Comparison of ENCODE assay signal across 21 cellular contexts in genomic region chr19:35615036-35615435, GRCh38. TPM values are rescaled to one million over a fixed set of nuclear protein-coding genes. Genes with fewer than 3 reads are reported as not detected.
DNase-seq lines count a peak whose midpoint lies in the region; ATAC-seq and TF ChIP-seq lines count a peak whose summit lies in the region.
"Had no signal": no experiment of that assay in that cellular context is flagged by ENCODE, and none has a peak within 500 bp of the region (broad histone marks: within the 10 kb centered on the region; RNA-seq: fewer than 3 reads in every experiment).

No MANE protein-coding gene starts in this region.

- no peaks in the 10 kb centered on the region for H3K27me3 Mint-ChIP-seq in CD4-positive, CD25-positive, alpha-beta regulatory T cell
- H3K27me3 Mint-ChIP-seq in CD4-positive, alpha-beta T cell: no peaks in the 10 kb centered on the region
- H3K27me3 Mint-ChIP-seq in nephron (ENCODE audit: low read depth): no peaks in the 10 kb centered on the region
- H3K27me3 Mint-ChIP-seq: CD8-positive, alpha-beta memory T cell had no signal

- H4K20me1 ChIP-seq in smooth muscle cell (ENCODE audit: low read depth): no peaks in the 10 kb centered on the region

- H3K79me2 ChIP-seq in smooth muscle cell (ENCODE audit: low read depth): no peaks in the 10 kb centered on the region

- H3K9me3 ChIP-seq in CD4-positive, CD25-positive, alpha-beta regulatory T cell (ENCODE audit: control insufficient read depth in 2 of 2, low read length in 2 of 2): no peaks in the 10 kb centered on the region
- no peaks in the 10 kb centered on the region for H3K9me3 ChIP-seq in CD4-positive, alpha-beta T cell (ENCODE audit: control insufficient read depth, low read length)
- no peaks in the 10 kb centered on the region for H3K9me3 ChIP-seq in smooth muscle cell (replicated peaks; ENCODE audit: low read depth)

- H3K36me3 ChIP-seq in CD4-positive, CD25-positive, alpha-beta regulatory T cell (ENCODE audit: control insufficient read depth, insufficient read depth, low read length): peaks cover 9% of the 10 kb centered on the region
- no peaks in the 10 kb centered on the region for H3K36me3 ChIP-seq in smooth muscle cell (ENCODE audit: low read depth)

- intact Hi-C loops in CD4-positive, alpha-beta T cell (cut with DNase I, micrococcal nuclease): no loop called here

- WGBS in smooth muscle cell (ENCODE audit: low lambda C conversion rate): 98% methylated on average over 17 of the region's 17 CpGs

- no peak overlapping the region for H3K4me2 ChIP-seq in smooth muscle cell

- no peak for DNase-seq in CD4-positive, CD25-positive, alpha-beta regulatory T cell
- DNase-seq in CD4-positive, alpha-beta T cell: no peak
- no peak for DNase-seq in smooth muscle cell (lab: John Stamatoyannopoulos, UW; ENCODE audit: unreplicated experiment)
- DNase-seq: C1 segment of cervical spinal cord; CD8-positive, alpha-beta memory T cell; DMS 273 treated with DMSO at 0.1 percent for 48 hours; DMS53; DMS79 treated with DMSO at 0.1 percent for 48 hours; GF-D8; GM23248; H7; HCEC 1CT had no signal

- peak overlapping the region in 1 of 4 donors; percentile 49 for H3K4me3 Mint-ChIP-seq in CD4-positive, CD25-positive, alpha-beta regulatory T cell
- peak overlapping the region; percentile 45 for H3K4me3 Mint-ChIP-seq in CD4-positive, alpha-beta T cell
- peak overlapping the region; percentile 25 to 43 (median 37) for H3K4me3 Mint-ChIP-seq in nephron

- no peak for TF ChIP-seq CTCF in CD4-positive, alpha-beta T cell (IDR thresholded peaks at IDR 0.05)
- no peak for TF ChIP-seq CTCF in nephron (IDR thresholded peaks at IDR 0.05; ENCODE audit: unreplicated experiment in 3 of 3)
- no peak for TF ChIP-seq CTCF in smooth muscle cell (IDR thresholded peaks at IDR 0.05; ENCODE audit: borderline replicate concordance, insufficient read depth, poor library complexity, severe bottlenecking)

- peaks cover 0 to 35% (median 15%) of the 10 kb centered on the region in 4 donors for H3K4me1 Mint-ChIP-seq in CD4-positive, CD25-positive, alpha-beta regulatory T cell
- H3K4me1 Mint-ChIP-seq in CD4-positive, alpha-beta T cell (ENCODE audit: low read depth): peaks cover 22% of the 10 kb centered on the region
- H3K4me1 Mint-ChIP-seq in nephron: peaks cover 5% of the 10 kb centered on the region

- H3K36me3 Mint-ChIP-seq in CD4-positive, CD25-positive, alpha-beta regulatory T cell: peaks cover 8% of the 10 kb centered on the region
- peaks cover 16% of the 10 kb centered on the region for H3K36me3 Mint-ChIP-seq in CD4-positive, alpha-beta T cell (ENCODE audit: low read depth)
- peaks cover 5% of the 10 kb centered on the region for H3K36me3 Mint-ChIP-seq in nephron (ENCODE audit: low read depth)

- H3K27ac Mint-ChIP-seq in CD4-positive, CD25-positive, alpha-beta regulatory T cell: peak overlapping the region in 2 of 3 donors; percentile 42 to 55
- H3K27ac Mint-ChIP-seq in CD4-positive, alpha-beta T cell: no peak overlapping the region
- no peak overlapping the region for H3K27ac Mint-ChIP-seq in nephron

- H3K27ac ChIP-seq in CD4-positive, CD25-positive, alpha-beta regulatory T cell (ENCODE audit: insufficient read depth, low read length, poor library complexity, severe bottlenecking): no peak overlapping the region
- no peak overlapping the region for H3K27ac ChIP-seq in CD4-positive, alpha-beta T cell (ENCODE audit: low read depth, low read length)
- no peak overlapping the region for H3K27ac ChIP-seq in smooth muscle cell (ENCODE audit: low read depth)
- H3K27ac ChIP-seq: GM23248 had no signal

- CTCF ChIA-PET in CD4-positive, alpha-beta T cell (lab: Charles Lee): no interaction called here

- POLR2A ChIA-PET in CD4-positive, alpha-beta T cell (lab: Charles Lee): no interaction called here

- H3K4me3 ChIP-seq in CD4-positive, CD25-positive, alpha-beta regulatory T cell (ENCODE audit: low read depth, low read length): no peak overlapping the region
- no peak overlapping the region for H3K4me3 ChIP-seq in smooth muscle cell
- H3K4me3 ChIP-seq: GM23248 had no signal

- H2AFZ ChIP-seq in smooth muscle cell (ENCODE audit: low read depth): no peak overlapping the region
- H2AFZ ChIP-seq: GM23248 had no signal

- H3K9me3 Mint-ChIP-seq in CD4-positive, CD25-positive, alpha-beta regulatory T cell: no peaks in the 10 kb centered on the region
- H3K9me3 Mint-ChIP-seq in CD4-positive, alpha-beta T cell: no peaks in the 10 kb centered on the region
- no peaks in the 10 kb centered on the region for H3K9me3 Mint-ChIP-seq in nephron
- H3K9me3 Mint-ChIP-seq: CD8-positive, alpha-beta memory T cell had no signal

- H3K9ac ChIP-seq in smooth muscle cell (ENCODE audit: low read depth): no peak overlapping the region
- H3K9ac ChIP-seq: GM23248 had no signal

- H3K4me1 ChIP-seq in CD4-positive, CD25-positive, alpha-beta regulatory T cell (ENCODE audit: control insufficient read depth, insufficient read depth, low read length, poor library complexity, severe bottlenecking): peaks cover 25% of the 10 kb centered on the region
- H3K4me1 ChIP-seq in smooth muscle cell (ENCODE audit: low read depth): peaks cover 4% of the 10 kb centered on the region

- no peak for ATAC-seq in CD4-positive, CD25-positive, alpha-beta regulatory T cell (ENCODE audit: low read depth in 2 of 2)
- ATAC-seq in CD4-positive, alpha-beta T cell (ENCODE audit: poor library complexity): no peak
- ATAC-seq in HG02588 (IDR thresholded peaks at IDR 0.05; ENCODE audit: unreplicated experiment): no peak
- no peak for ATAC-seq in GM21529 (IDR thresholded peaks at IDR 0.05; ENCODE audit: unreplicated experiment)

- no peaks in the 10 kb centered on the region for H3F3A ChIP-seq in smooth muscle cell (ENCODE audit: low read depth)

- no peaks in the 10 kb centered on the region for H3K27me3 ChIP-seq in CD4-positive, CD25-positive, alpha-beta regulatory T cell (ENCODE audit: control insufficient read depth, insufficient read depth, low read length)
- H3K27me3 ChIP-seq in CD4-positive, alpha-beta T cell (ENCODE audit: control insufficient read depth, insufficient read depth, low read length): no peaks in the 10 kb centered on the region
- no peaks in the 10 kb centered on the region for H3K27me3 ChIP-seq in smooth muscle cell (ENCODE audit: low read depth)

RNA-seq across cellular contexts. Expression of gene HAUS5, which starts 2.5 kb away (rescaled TPM):
- total RNA-seq in CD4-positive, CD25-positive, alpha-beta regulatory T cell: 25.9 TPM
- 1 to 10 TPM; 5.1 to 8.1 (median 6.6) TPM for polyA plus RNA-seq in CD4-positive, CD25-positive, alpha-beta regulatory T cell
- 10 to 100 TPM; 28.4 to 29.9 TPM for total RNA-seq in CD4-positive, alpha-beta T cell
- total RNA-seq in smooth muscle cell: 6.3 and 6.4 TPM in 2 replicates
- polyA plus RNA-seq in smooth muscle cell: 14.0 and 15.8 TPM in 2 replicates

RNA-seq across cellular contexts. Expression of gene RBM42, which starts 13.8 kb away (rescaled TPM):
- 52.3 TPM for total RNA-seq in CD4-positive, CD25-positive, alpha-beta regulatory T cell
- polyA plus RNA-seq in CD4-positive, CD25-positive, alpha-beta regulatory T cell: 10 to 100 TPM; 54.4 to 69.0 (median 59.2) TPM
- 10 to 100 TPM; 45.7 to 48.8 TPM for total RNA-seq in CD4-positive, alpha-beta T cell
- total RNA-seq in smooth muscle cell: 37.2 and 42.4 TPM in 2 replicates
- 143 and 155 TPM in 2 replicates for polyA plus RNA-seq in smooth muscle cell

RNA-seq across cellular contexts. Expression of gene ETV2, which starts 26.5 kb away (rescaled TPM):
- not detected for total RNA-seq in CD4-positive, CD25-positive, alpha-beta regulatory T cell
- under 1 TPM in 3 of 4 donors, not detected in 1; 0.44 to 0.67 (median 0.46) TPM for polyA plus RNA-seq in CD4-positive, CD25-positive, alpha-beta regulatory T cell
- total RNA-seq in CD4-positive, alpha-beta T cell: under 1 TPM; 0.58 to 0.59 TPM
- not detected in 2 replicates for total RNA-seq in smooth muscle cell
- polyA plus RNA-seq in smooth muscle cell: 2.9 and 3.8 TPM in 2 replicates
- total RNA-seq: Daoy, G401, GM23248 had no signal

RNA-seq across cellular contexts. Expression of gene PMIS2, which starts 29.1 kb away (rescaled TPM):
- not detected for total RNA-seq in CD4-positive, CD25-positive, alpha-beta regulatory T cell
- not detected for polyA plus RNA-seq in CD4-positive, CD25-positive, alpha-beta regulatory T cell
- not detected for total RNA-seq in CD4-positive, alpha-beta T cell
- not detected in 2 replicates for total RNA-seq in smooth muscle cell
- not detected in 2 replicates for polyA plus RNA-seq in smooth muscle cell
- total RNA-seq: A172; A673; CD8-positive, alpha-beta memory T cell; Daoy; G401; GM23248; H1; H7 had no signal
- polyA plus RNA-seq: BJ; CD8-positive, alpha-beta memory T cell; GM23248; H1 had no signal

RNA-seq across cellular contexts. Expression of gene COX6B1, which starts 33.1 kb away (rescaled TPM):
- total RNA-seq in CD4-positive, CD25-positive, alpha-beta regulatory T cell: 249 TPM
- 100 to 1,000 TPM; 854 to 919 (median 912) TPM for polyA plus RNA-seq in CD4-positive, CD25-positive, alpha-beta regulatory T cell
- 100 to 1,000 TPM; 136 to 144 TPM for total RNA-seq in CD4-positive, alpha-beta T cell
- 521 and 971 TPM in 2 replicates for total RNA-seq in smooth muscle cell
- polyA plus RNA-seq in smooth muscle cell: 622 and 683 TPM in 2 replicates

Comparison
In these comparisons a context has a peak if more than half of its experiments do, and no peak if none do; other contexts are left out.
1. H3K27ac Mint-ChIP-seq: peak in CD4-positive, CD25-positive, alpha-beta regulatory T cell (2 of 3); none in CD4-positive, alpha-beta T cell (single experiment) and nephron (0 of 3).